ENCODE assay signal across 1 cellular context in genomic region chr6:1311400-1312192, GRCh38.
A peak's percentile ranks its signal among the peaks of the same experiment; 100 is the strongest.
TF ChIP-seq lines count a peak whose summit lies in the region.

A gene with protein sequence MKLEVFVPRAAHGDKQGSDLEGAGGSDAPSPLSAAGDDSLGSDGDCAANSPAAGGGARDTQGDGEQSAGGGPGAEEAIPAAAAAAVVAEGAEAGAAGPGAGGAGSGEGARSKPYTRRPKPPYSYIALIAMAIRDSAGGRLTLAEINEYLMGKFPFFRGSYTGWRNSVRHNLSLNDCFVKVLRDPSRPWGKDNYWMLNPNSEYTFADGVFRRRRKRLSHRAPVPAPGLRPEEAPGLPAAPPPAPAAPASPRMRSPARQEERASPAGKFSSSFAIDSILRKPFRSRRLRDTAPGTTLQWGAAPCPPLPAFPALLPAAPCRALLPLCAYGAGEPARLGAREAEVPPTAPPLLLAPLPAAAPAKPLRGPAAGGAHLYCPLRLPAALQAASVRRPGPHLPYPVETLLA (plus strand): TSS chr6:1312098. CDS start chr6:1312705, 607 bp downstream.

TF ChIP-seq in HepG2, 621 proteins besides CTCF, POLR2A, EP300 and RAD21 (continued from another document and continues in another):
- TF ChIP-seq HNRNPLL (IDR thresholded peaks at IDR 0.05; ENCODE audit: low read depth, low read length, poor library complexity, severe bottlenecking), result peak; percentile 99
- peak; percentile 68 for TF ChIP-seq ATF1 (CRISPR knock-in tag; IDR thresholded peaks at IDR 0.05)
- TF ChIP-seq UBTF (CRISPR knock-in tag; IDR thresholded peaks at IDR 0.05), result peak; percentile 99
- TF ChIP-seq GLMP (CRISPR knock-in tag; IDR thresholded peaks at IDR 0.05; ENCODE audit: borderline replicate concordance), result no peak
- peak; percentile 52 for TF ChIP-seq ETV5 (CRISPR knock-in tag; IDR thresholded peaks at IDR 0.05; ENCODE audit: borderline replicate concordance)
- TF ChIP-seq POGZ (CRISPR knock-in tag; IDR thresholded peaks at IDR 0.05), result peak; percentile 92
- 0 out of 2 replicates have a peak, but pooled peaks have one; percentile 15 for TF ChIP-seq NFIB (CRISPR knock-in tag; IDR thresholded peaks at IDR 0.05; ENCODE audit: borderline replicate concordance)
- TF ChIP-seq BRD4 (CRISPR knock-in tag; IDR thresholded peaks at IDR 0.05), result peak; percentile 91; the same call in 1 of the 2 replicates
- TF ChIP-seq, protein P1, sequence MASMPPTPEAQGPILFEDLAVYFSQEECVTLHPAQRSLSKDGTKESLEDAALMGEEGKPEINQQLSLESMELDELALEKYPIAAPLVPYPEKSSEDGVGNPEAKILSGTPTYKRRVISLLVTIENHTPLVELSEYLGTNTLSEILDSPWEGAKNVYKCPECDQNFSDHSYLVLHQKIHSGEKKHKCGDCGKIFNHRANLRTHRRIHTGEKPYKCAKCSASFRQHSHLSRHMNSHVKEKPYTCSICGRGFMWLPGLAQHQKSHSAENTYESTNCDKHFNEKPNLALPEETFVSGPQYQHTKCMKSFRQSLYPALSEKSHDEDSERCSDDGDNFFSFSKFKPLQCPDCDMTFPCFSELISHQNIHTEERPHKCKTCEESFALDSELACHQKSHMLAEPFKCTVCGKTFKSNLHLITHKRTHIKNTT (CRISPR knock-in tag; IDR thresholded peaks at IDR 0.05), result no peak; the same call in 1 of the 2 replicates
- peak; percentile 51 for TF ChIP-seq ZSCAN31 (CRISPR knock-in tag; IDR thresholded peaks at IDR 0.05; ENCODE audit: low read depth)
- no peak; the same call in none of the 2 replicates for TF ChIP-seq ZNF30 (CRISPR knock-in tag; IDR thresholded peaks at IDR 0.05)
- peak; percentile 96 for TF ChIP-seq ZNF614 (CRISPR knock-in tag; IDR thresholded peaks at IDR 0.05; ENCODE audit: borderline replicate concordance)
- TF ChIP-seq MED13 (CRISPR knock-in tag; IDR thresholded peaks at IDR 0.05), result peak; percentile 97
- peak; percentile 85 for TF ChIP-seq ZNF776 (CRISPR knock-in tag; IDR thresholded peaks at IDR 0.05)
- peak; percentile 96 for TF ChIP-seq ZNF274 (CRISPR knock-in tag; IDR thresholded peaks at IDR 0.05)
- no peak for TF ChIP-seq ARNT (IDR thresholded peaks at IDR 0.05)
- TF ChIP-seq MLX (CRISPR knock-in tag; IDR thresholded peaks at IDR 0.05), result peak; percentile 48; the same call in 1 of the 2 replicates
- TF ChIP-seq DZIP1 (CRISPR knock-in tag; IDR thresholded peaks at IDR 0.05), result no peak; the same call in 1 of the 2 replicates
- TF ChIP-seq MXD4 (CRISPR knock-in tag; IDR thresholded peaks at IDR 0.05), result peak; percentile 49; the same call in 1 of the 2 replicates
- TF ChIP-seq ZNF841 (CRISPR knock-in tag; IDR thresholded peaks at IDR 0.05; ENCODE audit: borderline replicate concordance), result peak; percentile 87; the same call in 1 of the 2 replicates
- TF ChIP-seq PHF21A (CRISPR knock-in tag; IDR thresholded peaks at IDR 0.05), result peak; percentile 94
- TF ChIP-seq, protein P2, sequence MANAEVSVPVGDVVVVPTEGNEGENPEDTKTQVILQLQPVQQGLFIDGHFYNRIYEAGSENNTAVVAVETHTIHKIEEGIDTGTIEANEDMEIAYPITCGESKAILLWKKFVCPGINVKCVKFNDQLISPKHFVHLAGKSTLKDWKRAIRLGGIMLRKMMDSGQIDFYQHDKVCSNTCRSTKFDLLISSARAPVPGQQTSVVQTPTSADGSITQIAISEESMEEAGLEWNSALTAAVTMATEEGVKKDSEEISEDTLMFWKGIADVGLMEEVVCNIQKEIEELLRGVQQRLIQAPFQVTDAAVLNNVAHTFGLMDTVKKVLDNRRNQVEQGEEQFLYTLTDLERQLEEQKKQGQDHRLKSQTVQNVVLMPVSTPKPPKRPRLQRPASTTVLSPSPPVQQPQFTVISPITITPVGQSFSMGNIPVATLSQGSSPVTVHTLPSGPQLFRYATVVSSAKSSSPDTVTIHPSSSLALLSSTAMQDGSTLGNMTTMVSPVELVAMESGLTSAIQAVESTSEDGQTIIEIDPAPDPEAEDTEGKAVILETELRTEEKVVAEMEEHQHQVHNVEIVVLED (CRISPR knock-in tag; IDR thresholded peaks at IDR 0.05; ENCODE audit: borderline replicate concordance), result peak; percentile 91
- TF ChIP-seq NFE2L2 (IDR thresholded peaks at IDR 0.05; ENCODE audit: low read length), result no peak
- peak; percentile 98 for TF ChIP-seq MTF2 (CRISPR knock-in tag; IDR thresholded peaks at IDR 0.05; ENCODE audit: borderline replicate concordance)
- peak; percentile 49 for TF ChIP-seq ZNF557 (CRISPR knock-in tag; IDR thresholded peaks at IDR 0.05)
- TF ChIP-seq THYN1 (CRISPR knock-in tag; IDR thresholded peaks at IDR 0.05; ENCODE audit: borderline replicate concordance, low read depth), result peak; percentile 87; the same call in 1 of the 2 replicates
- TF ChIP-seq EEA1 (CRISPR knock-in tag; IDR thresholded peaks at IDR 0.05; ENCODE audit: borderline replicate concordance), result peak; percentile 93
- TF ChIP-seq, protein P3, sequence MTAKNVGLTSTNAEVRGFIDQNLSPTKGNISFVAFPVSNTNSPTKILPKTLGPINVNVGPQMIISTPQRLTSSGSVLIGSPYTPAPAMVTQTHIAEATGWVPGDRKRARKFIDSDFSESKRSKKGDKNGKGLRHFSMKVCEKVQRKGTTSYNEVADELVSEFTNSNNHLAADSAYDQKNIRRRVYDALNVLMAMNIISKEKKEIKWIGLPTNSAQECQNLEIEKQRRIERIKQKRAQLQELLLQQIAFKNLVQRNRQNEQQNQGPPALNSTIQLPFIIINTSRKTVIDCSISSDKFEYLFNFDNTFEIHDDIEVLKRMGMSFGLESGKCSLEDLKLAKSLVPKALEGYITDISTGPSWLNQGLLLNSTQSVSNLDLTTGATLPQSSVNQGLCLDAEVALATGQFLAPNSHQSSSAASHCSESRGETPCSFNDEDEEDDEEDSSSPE (CRISPR knock-in tag; IDR thresholded peaks at IDR 0.05), result peak; percentile 95
- no peak; the same call in none of the 2 replicates for TF ChIP-seq ZBTB8A (CRISPR knock-in tag; IDR thresholded peaks at IDR 0.05; ENCODE audit: borderline replicate concordance, low read depth)
- TF ChIP-seq ZSCAN21 (CRISPR knock-in tag; IDR thresholded peaks at IDR 0.05; ENCODE audit: borderline replicate concordance), result peak; percentile 95
- TF ChIP-seq ZNF83 (CRISPR knock-in tag; IDR thresholded peaks at IDR 0.05; ENCODE audit: borderline replicate concordance), result no peak; the same call in 1 of the 2 replicates
- TF ChIP-seq MAFF (IDR thresholded peaks at IDR 0.05; ENCODE audit: low read depth, low read length), result no peak
- TF ChIP-seq AGO1 (IDR thresholded peaks at IDR 0.05; ENCODE audit: low read depth, low read length, poor library complexity, severe bottlenecking), result no peak
- peak; percentile 98 for TF ChIP-seq SPEN (CRISPR knock-in tag; IDR thresholded peaks at IDR 0.05; ENCODE audit: low read depth)
- peak; percentile 53; the same call in 1 of the 2 replicates for TF ChIP-seq IRF1 (CRISPR knock-in tag; IDR thresholded peaks at IDR 0.05; ENCODE audit: low read depth)
- 0 out of 2 replicates have a peak, but pooled peaks have one; percentile 7 for TF ChIP-seq PCBP1 (IDR thresholded peaks at IDR 0.05; ENCODE audit: borderline replicate concordance, low read depth, low read length)
- peak; percentile 90 for TF ChIP-seq ZNF264 (CRISPR knock-in tag; IDR thresholded peaks at IDR 0.05)
- TF ChIP-seq ZNF138 (CRISPR knock-in tag; IDR thresholded peaks at IDR 0.05; ENCODE audit: low read depth), result peak; percentile 27; the same call in 1 of the 2 replicates
- TF ChIP-seq ZFP90 (CRISPR knock-in tag; IDR thresholded peaks at IDR 0.05; ENCODE audit: borderline replicate concordance), result peak; percentile 90; the same call in 1 of the 2 replicates
- peak; percentile 86; the same call in 1 of the 2 replicates for TF ChIP-seq SP140L (CRISPR knock-in tag; IDR thresholded peaks at IDR 0.05; ENCODE audit: borderline replicate concordance)
- TF ChIP-seq ZFP36 (IDR thresholded peaks at IDR 0.05; ENCODE audit: borderline replicate concordance, low read depth, low read length, partially characterized antibody), result no peak
- TF ChIP-seq REL (CRISPR knock-in tag; conservative IDR thresholded peaks at IDR 0.05), result peak; percentile 94
- TF ChIP-seq, protein P4, sequence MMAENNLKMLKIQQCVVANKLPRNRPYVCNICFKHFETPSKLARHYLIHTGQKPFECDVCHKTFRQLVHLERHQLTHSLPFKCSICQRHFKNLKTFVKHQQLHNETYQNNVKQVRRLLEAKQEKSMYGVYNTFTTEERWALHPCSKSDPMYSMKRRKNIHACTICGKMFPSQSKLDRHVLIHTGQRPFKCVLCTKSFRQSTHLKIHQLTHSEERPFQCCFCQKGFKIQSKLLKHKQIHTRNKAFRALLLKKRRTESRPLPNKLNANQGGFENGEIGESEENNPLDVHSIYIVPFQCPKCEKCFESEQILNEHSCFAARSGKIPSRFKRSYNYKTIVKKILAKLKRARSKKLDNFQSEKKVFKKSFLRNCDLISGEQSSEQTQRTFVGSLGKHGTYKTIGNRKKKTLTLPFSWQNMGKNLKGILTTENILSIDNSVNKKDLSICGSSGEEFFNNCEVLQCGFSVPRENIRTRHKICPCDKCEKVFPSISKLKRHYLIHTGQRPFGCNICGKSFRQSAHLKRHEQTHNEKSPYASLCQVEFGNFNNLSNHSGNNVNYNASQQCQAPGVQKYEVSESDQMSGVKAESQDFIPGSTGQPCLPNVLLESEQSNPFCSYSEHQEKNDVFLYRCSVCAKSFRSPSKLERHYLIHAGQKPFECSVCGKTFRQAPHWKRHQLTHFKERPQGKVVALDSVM (CRISPR knock-in tag; IDR thresholded peaks at IDR 0.05), result peak; percentile 79; the same call in 1 of the 2 replicates
- TF ChIP-seq ZFP62 (CRISPR knock-in tag; IDR thresholded peaks at IDR 0.05), result peak; percentile 17; the same call in 1 of the 2 replicates
- TF ChIP-seq ZNF562 (CRISPR knock-in tag; IDR thresholded peaks at IDR 0.05; ENCODE audit: borderline replicate concordance), result 0 out of 2 replicates have a peak, but pooled peaks have one; percentile 50
- no peak; the same call in 1 of the 2 replicates for TF ChIP-seq KDM1A (CRISPR knock-in tag; IDR thresholded peaks at IDR 0.05)
- TF ChIP-seq, protein P5, sequence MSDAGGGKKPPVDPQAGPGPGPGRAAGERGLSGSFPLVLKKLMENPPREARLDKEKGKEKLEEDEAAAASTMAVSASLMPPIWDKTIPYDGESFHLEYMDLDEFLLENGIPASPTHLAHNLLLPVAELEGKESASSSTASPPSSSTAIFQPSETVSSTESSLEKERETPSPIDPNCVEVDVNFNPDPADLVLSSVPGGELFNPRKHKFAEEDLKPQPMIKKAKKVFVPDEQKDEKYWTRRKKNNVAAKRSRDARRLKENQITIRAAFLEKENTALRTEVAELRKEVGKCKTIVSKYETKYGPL (CRISPR knock-in tag; IDR thresholded peaks at IDR 0.05), result peak; percentile 86
- TF ChIP-seq ZNF251 (CRISPR knock-in tag; IDR thresholded peaks at IDR 0.05), result 0 out of 2 replicates have a peak, but pooled peaks have one; percentile 58
- no peak for TF ChIP-seq ATF7 (IDR thresholded peaks at IDR 0.05)
- TF ChIP-seq ATF7 (CRISPR knock-in tag; IDR thresholded peaks at IDR 0.05), result peak; percentile 47; the same call in 1 of the 2 replicates
- no peak for TF ChIP-seq NFE2L1 (CRISPR knock-in tag; IDR thresholded peaks at IDR 0.05; ENCODE audit: borderline replicate concordance)
- no peak for TF ChIP-seq ATM (IDR thresholded peaks at IDR 0.05; ENCODE audit: borderline replicate concordance)
